In genomic region chr13:42354246-42355117, GRCh38 we compare ENCODE assay signal across 8 cellular contexts.
A peak's percentile ranks its signal among the peaks of the same experiment; 100 is the strongest.
DNase-seq lines count a peak whose midpoint lies in the region; ATAC-seq and TF ChIP-seq lines count a peak whose summit lies in the region.

No MANE protein-coding gene starts in this region.

- peak; percentile 94 for ATAC-seq in GM19351 (IDR thresholded peaks at IDR 0.05; ENCODE audit: unreplicated experiment)
- peak; percentile 92 for ATAC-seq in HG03354 (IDR thresholded peaks at IDR 0.05; ENCODE audit: poor library complexity, severe bottlenecking, unreplicated experiment)
- ATAC-seq in foreskin keratinocyte, result peak; percentile 57

- DNase-seq in COR-L47 (lab: John Stamatoyannopoulos, UW), result peak; percentile 62
- DNase-seq in activated CD4-positive, alpha-beta T cell treated with anti-CD3 and anti-CD28 coated beads, Interleukin-2, amount 50 U/mL, for 1 hour, result peak; percentile 27
- peak; percentile 41 to 66 for DNase-seq in foreskin keratinocyte
- DNase-seq in WERI-Rb-1, result no peak
- DNase-seq in DMS79 (lab: John Stamatoyannopoulos, UW), result no peak

- no peak overlapping the region for H3K4me3 ChIP-seq in thymus (ENCODE audit: low read length)
- H3K4me3 ChIP-seq in WERI-Rb-1 (ENCODE audit: low read depth, low read length), result no peak overlapping the region

- no peaks in the 10 kb centered on the region for H3K9me3 ChIP-seq in thymus (ENCODE audit: control insufficient read depth)
- H3K9me3 ChIP-seq in WERI-Rb-1 (ENCODE audit: severe bottlenecking), result no peaks in the 10 kb centered on the region

- TF ChIP-seq CTCF in foreskin keratinocyte (conservative IDR thresholded peaks at IDR 0.05) (no peak), WERI-Rb-1 (IDR thresholded peaks at IDR 0.05; ENCODE audit: low read depth, low read length) (no peak)

- 23% methylated on average over 6 of the region's 6 CpGs for WGBS in thymus

- H3K27me3 ChIP-seq in foreskin keratinocyte (peaks cover 14% of the 10 kb centered on the region), thymus (ENCODE audit: control insufficient read depth, insufficient read depth) (no peaks in the 10 kb centered on the region), WERI-Rb-1 (ENCODE audit: insufficient read depth, low read depth, severe bottlenecking) (no peaks in the 10 kb centered on the region)

- H3K4me1 ChIP-seq in foreskin keratinocyte (peaks cover 4% of the 10 kb centered on the region), thymus (ENCODE audit: control insufficient read depth, insufficient read depth, low read length) (peaks cover 29% of the 10 kb centered on the region)

- H3K36me3 ChIP-seq in thymus (ENCODE audit: control insufficient read depth, insufficient read depth) (no peaks in the 10 kb centered on the region), WERI-Rb-1 (no peaks in the 10 kb centered on the region)

- no peak overlapping the region for H3K27ac ChIP-seq in foreskin keratinocyte
- H3K27ac ChIP-seq in thymus (ENCODE audit: low read depth), result peak overlapping the region; percentile 74
- no peak overlapping the region for H3K27ac ChIP-seq in WERI-Rb-1

Comparison
In these comparisons a context has a peak if more than half of its experiments do, and no peak if none do; other contexts are left out.
1. DNase-seq: peak in COR-L47 (single experiment), activated CD4-positive, alpha-beta T cell treated with anti-CD3 and anti-CD28 coated beads, Interleukin-2, amount 50 U/mL, for 1 hour (single experiment) and foreskin keratinocyte (2 of 2); none in WERI-Rb-1 (single experiment) and DMS79 (single experiment).
2. Peak in every context shown above with its lines, with median percentiles within 50 percentile points of each other: ATAC-seq.